Comparison of ENCODE assay signal across 1 cellular context in the genomic region with DNA sequence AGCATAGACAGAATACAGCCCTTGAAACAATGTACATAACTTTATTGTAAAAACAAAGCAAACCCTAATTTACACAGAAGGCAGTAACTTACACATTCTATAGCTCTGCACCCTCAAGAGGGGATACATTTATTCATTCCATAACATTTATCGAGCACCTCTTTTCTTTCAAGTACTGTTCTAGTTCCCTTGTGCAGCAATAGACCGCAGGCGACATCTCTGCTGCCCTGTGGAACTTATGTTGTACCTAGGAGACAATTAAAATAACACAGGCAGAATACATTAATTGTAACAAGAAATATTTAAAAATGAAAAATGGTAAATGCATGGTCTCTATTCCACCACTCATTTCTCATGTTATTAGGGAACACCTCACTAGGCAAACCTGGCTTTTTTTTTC.
TF ChIP-seq lines count a peak whose summit lies in the region.

No MANE protein-coding gene starts in this region.

TF ChIP-seq in K562, 482 proteins besides CTCF, POLR2A, EP300 and RAD21:
- TF ChIP-seq ZNF717 (CRISPR knock-in tag; IDR thresholded peaks at IDR 0.05) (no peak), CBFA2T3 (IDR thresholded peaks at IDR 0.05) (no peak), KLF10 (CRISPR knock-in tag; IDR thresholded peaks at IDR 0.05) (no peak), SAFB (IDR thresholded peaks at IDR 0.05; ENCODE audit: borderline replicate concordance, low read depth, low read length) (no peak), MXI1 (IDR thresholded peaks at IDR 0.05; ENCODE audit: low read depth, low read length) (no peak), NFXL1 (CRISPR knock-in tag; IDR thresholded peaks at IDR 0.05) (no peak), ZNF584 (CRISPR knock-in tag; IDR thresholded peaks at IDR 0.05; ENCODE audit: low read depth) (no peak), EGR1 (conservative IDR thresholded peaks at IDR 0.05) (no peak), ZNF347 (CRISPR knock-in tag; IDR thresholded peaks at IDR 0.05; ENCODE audit: low read depth) (no peak)
- TF ChIP-seq, protein P1, sequence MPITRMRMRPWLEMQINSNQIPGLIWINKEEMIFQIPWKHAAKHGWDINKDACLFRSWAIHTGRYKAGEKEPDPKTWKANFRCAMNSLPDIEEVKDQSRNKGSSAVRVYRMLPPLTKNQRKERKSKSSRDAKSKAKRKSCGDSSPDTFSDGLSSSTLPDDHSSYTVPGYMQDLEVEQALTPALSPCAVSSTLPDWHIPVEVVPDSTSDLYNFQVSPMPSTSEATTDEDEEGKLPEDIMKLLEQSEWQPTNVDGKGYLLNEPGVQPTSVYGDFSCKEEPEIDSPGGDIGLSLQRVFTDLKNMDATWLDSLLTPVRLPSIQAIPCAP (CRISPR knock-in tag; IDR thresholded peaks at IDR 0.05; ENCODE audit: borderline replicate concordance): no peak
